ENCODE assay signal across 24 cellular contexts in the genomic region with DNA sequence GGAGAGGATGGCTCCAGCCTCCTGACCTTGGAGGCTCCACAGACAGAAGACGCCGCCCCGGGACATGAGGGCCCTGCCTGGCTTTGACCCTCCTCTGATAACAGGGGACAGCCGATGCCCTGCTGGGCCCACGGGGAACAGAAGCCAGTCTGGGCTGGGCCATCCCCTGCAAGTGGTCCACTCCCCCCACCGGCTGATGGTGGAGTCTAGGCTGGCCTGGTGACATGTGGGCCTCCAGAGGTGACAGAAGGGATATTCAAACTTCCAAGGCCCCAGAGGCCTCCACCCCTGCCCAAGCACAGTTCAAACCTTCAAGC.
"Had no signal": no experiment of that assay in that cellular context is flagged by ENCODE, and none has a peak within 500 bp of the region (broad histone marks: within the 10 kb centered on the region; RNA-seq: fewer than 3 reads in every experiment).

No MANE protein-coding gene starts in this region.

- H3K36me3 Mint-ChIP-seq: activated CD4-positive, alpha-beta memory T cell treated with anti-CD3 and anti-CD28 coated beads for 36 hours; immature natural killer cell; mesothelial cell of epicardium; naive thymus-derived CD8-positive, alpha-beta T cell; neural progenitor cell; stimulated activated memory B cell treated with anti-CD40 and anti-IgM and Interleukin-4, amounts not matched to agents 10 μg/mL and 1 μg/mL and 100 μg/mL, for 72 hours had no signal

- H3K79me2 ChIP-seq: hepatocyte had no signal

- H3K27ac ChIP-seq: body of pancreas, cardiac muscle cell, hepatocyte, left ventricle myocardium inferior, neural progenitor cell, prostate gland, testis had no signal

- H3K36me3 ChIP-seq: cardiac muscle cell, left ventricle myocardium inferior, neural progenitor cell, prostate gland had no signal

- H3K9me3 ChIP-seq: body of pancreas, left ventricle myocardium inferior, prostate gland, testis had no signal

- H3K27me3 Mint-ChIP-seq: activated B cell treated with CpG ODN at 0.5 μM for 24 hours had no signal

- H3K9me3 Mint-ChIP-seq: activated B cell treated with CpG ODN at 0.5 μM for 24 hours; activated CD4-positive, alpha-beta memory T cell treated with anti-CD3 and anti-CD28 coated beads for 36 hours; activated naive CD4-positive, alpha-beta T cell treated with anti-CD3 and anti-CD28 coated beads for 36 hours; activated naive CD8-positive, alpha-beta T cell treated with anti-CD3 and anti-CD28 coated beads, Interleukin-2, amount 50 U/mL, for 24 hours; activated T-cell treated with anti-CD3 and anti-CD28 coated beads, Interleukin-2, amount 50 U/mL, for 24 hours; activated T-helper 2 cell treated with anti-CD3 and anti-CD28 coated beads, Interferon-gamma antibody, Interleukin-2, Interleukin-4, amounts not matched to agents 10 μg/mL and 5 μg/mL and 100 μg/mL, durations not matched to agents 14 hours and 24 hours and 36 hours; immature natural killer cell; mesothelial cell of epicardium; naive thymus-derived CD8-positive, alpha-beta T cell; neural progenitor cell; stimulated activated memory B cell treated with anti-CD40 and anti-IgM and Interleukin-4, amounts not matched to agents 10 μg/mL and 1 μg/mL and 100 μg/mL, for 72 hours; T-helper 1 cell treated with Interleukin-12 subunit alpha and Interleukin-12 subunit beta and Interleukin-4 antibody, amounts not matched to agents 30 μg/mL and 1 μg/mL, for 36 hours had no signal

- H3K4me1 ChIP-seq: body of pancreas, left ventricle myocardium inferior, neural progenitor cell, prostate gland, testis had no signal

- H3K4me3 Mint-ChIP-seq: activated B cell treated with CpG ODN at 0.5 μM for 24 hours; activated CD4-positive, alpha-beta memory T cell treated with anti-CD3 and anti-CD28 coated beads for 36 hours; activated naive CD4-positive, alpha-beta T cell treated with anti-CD3 and anti-CD28 coated beads for 36 hours; activated naive CD8-positive, alpha-beta T cell treated with anti-CD3 and anti-CD28 coated beads, Interleukin-2, amount 50 U/mL, for 24 hours; activated T-cell treated with anti-CD3 and anti-CD28 coated beads, Interleukin-2, amount 50 U/mL, for 24 hours; immature natural killer cell; mesothelial cell of epicardium; naive thymus-derived CD8-positive, alpha-beta T cell; neural progenitor cell; stimulated activated memory B cell treated with anti-CD40 and anti-IgM and Interleukin-4, amounts not matched to agents 10 μg/mL and 1 μg/mL and 100 μg/mL, for 72 hours; T-helper 1 cell treated with Interleukin-12 subunit alpha and Interleukin-12 subunit beta and Interleukin-4 antibody, amounts not matched to agents 30 μg/mL and 1 μg/mL, for 36 hours had no signal

- H2AFZ ChIP-seq: hepatocyte, neural progenitor cell had no signal

- H3K4me3 ChIP-seq: body of pancreas, cardiac muscle cell, hepatocyte, left ventricle myocardium inferior, neural progenitor cell, prostate gland, testis had no signal

- H3K27me3 ChIP-seq: body of pancreas, cardiac muscle cell, hepatocyte, neural progenitor cell, testis had no signal

- H3K9ac ChIP-seq: neural progenitor cell had no signal

- DNase-seq: activated B cell treated with CpG ODN at 0.5 μM for 24 hours; activated CD4-positive, alpha-beta T cell treated with anti-CD3 and anti-CD28 coated beads for 48 hours; activated naive CD4-positive, alpha-beta T cell treated with anti-CD3 and anti-CD28 coated beads for 36 hours; activated naive CD8-positive, alpha-beta T cell treated with anti-CD3 and anti-CD28 coated beads, Interleukin-2, amount 50 U/mL, for 24 hours; activated T-cell treated with anti-CD3 and anti-CD28 coated beads, Interleukin-2, amount 50 U/mL, for 24 hours; body of pancreas; effector memory CD4-positive, alpha-beta T cell; foreskin melanocyte; glutamatergic neuron; immature natural killer cell; left ventricle myocardium inferior; T1000; testis; trophoblast cell had no signal

- H3K27ac Mint-ChIP-seq: activated B cell treated with CpG ODN at 0.5 μM for 24 hours; activated CD4-positive, alpha-beta memory T cell treated with anti-CD3 and anti-CD28 coated beads for 36 hours; activated naive CD4-positive, alpha-beta T cell treated with anti-CD3 and anti-CD28 coated beads for 36 hours; activated naive CD8-positive, alpha-beta T cell treated with anti-CD3 and anti-CD28 coated beads, Interleukin-2, amount 50 U/mL, for 24 hours; activated T-cell treated with anti-CD3 and anti-CD28 coated beads, Interleukin-2, amount 50 U/mL, for 24 hours; activated T-helper 2 cell treated with anti-CD3 and anti-CD28 coated beads, Interferon-gamma antibody, Interleukin-2, Interleukin-4, amounts not matched to agents 10 μg/mL and 5 μg/mL and 100 μg/mL, durations not matched to agents 14 hours and 24 hours and 36 hours; mesothelial cell of epicardium; naive thymus-derived CD8-positive, alpha-beta T cell; stimulated activated memory B cell treated with anti-CD40 and anti-IgM and Interleukin-4, amounts not matched to agents 10 μg/mL and 1 μg/mL and 100 μg/mL, for 72 hours; T-helper 1 cell treated with Interleukin-12 subunit alpha and Interleukin-12 subunit beta and Interleukin-4 antibody, amounts not matched to agents 30 μg/mL and 1 μg/mL, for 36 hours had no signal

- H3K4me2 ChIP-seq: hepatocyte, neural progenitor cell had no signal

- H3K4me1 Mint-ChIP-seq: activated B cell treated with CpG ODN at 0.5 μM for 24 hours; activated naive CD8-positive, alpha-beta T cell treated with anti-CD3 and anti-CD28 coated beads, Interleukin-2, amount 50 U/mL, for 24 hours; immature natural killer cell; mesothelial cell of epicardium; naive thymus-derived CD8-positive, alpha-beta T cell; neural progenitor cell; stimulated activated memory B cell treated with anti-CD40 and anti-IgM and Interleukin-4, amounts not matched to agents 10 μg/mL and 1 μg/mL and 100 μg/mL, for 72 hours had no signal
